13 cellular contexts compared by ENCODE assay signal in genomic region chr3:66029014-66029413, GRCh38. TPM values are rescaled to one million over a fixed set of nuclear protein-coding genes. Genes with fewer than 3 reads are reported as not detected.
DNase-seq lines count a peak whose midpoint lies in the region; ATAC-seq and TF ChIP-seq lines count a peak whose summit lies in the region.
"Had no signal": no experiment of that assay in that cellular context is flagged by ENCODE, and none has a peak within 500 bp of the region (broad histone marks: within the 10 kb centered on the region; RNA-seq: fewer than 3 reads in every experiment).

No MANE protein-coding gene starts in this region.

- H3K27me3 ChIP-seq in endodermal cell (ENCODE audit: control insufficient read depth, insufficient read depth, low read length, poor library complexity, severe bottlenecking), result no peaks in the 10 kb centered on the region
- H3K27me3 ChIP-seq in PC-9 (ENCODE audit: insufficient read depth, low read depth), result no peaks in the 10 kb centered on the region
- no peaks in the 10 kb centered on the region for H3K27me3 ChIP-seq in CD8-positive, alpha-beta T cell (ENCODE audit: insufficient read depth, low read length)

- intact Hi-C loops in mucosa of descending colon (cut with DNase I, micrococcal nuclease), result no loop called here
- intact Hi-C loops in PC-9 (cut with micrococcal nuclease; ENCODE audit: unreplicated experiment), result no loop called here
- intact Hi-C loops in CD8-positive, alpha-beta T cell (cut with DNase I, micrococcal nuclease), result no loop called here

- no peaks in the 10 kb centered on the region for H3K4me1 ChIP-seq in endodermal cell (ENCODE audit: control insufficient read depth, insufficient read depth, low read length)
- H3K4me1 ChIP-seq in mucosa of descending colon (ENCODE audit: low read depth), result no peaks in the 10 kb centered on the region
- peaks cover 1% of the 10 kb centered on the region; the same call in 1 of the 2 replicates for H3K4me1 ChIP-seq in PC-9 (replicated peaks; ENCODE audit: insufficient read depth)
- H3K4me1 ChIP-seq in CD8-positive, alpha-beta T cell (ENCODE audit: insufficient read depth, low read length), result no peaks in the 10 kb centered on the region
- H3K4me1 ChIP-seq: Caco-2, HAP-1 had no signal

- POLR2A ChIA-PET in PC-9 (lab: Charles Lee; ENCODE audit: unreplicated experiment), result no interaction called here
- POLR2A ChIA-PET in CD8-positive, alpha-beta T cell (lab: Charles Lee), result no interaction called here

- no peaks in the 10 kb centered on the region for H3K9me3 Mint-ChIP-seq in endodermal cell
- H3K9me3 Mint-ChIP-seq in stimulated activated memory B cell treated with anti-CD40 and anti-IgM and Interleukin-4, amounts not matched to agents 10 μg/mL and 1 μg/mL and 100 μg/mL, for 72 hours, result peaks cover 3% of the 10 kb centered on the region
- H3K9me3 Mint-ChIP-seq in CD8-positive, alpha-beta T cell, result no peaks in the 10 kb centered on the region

- no TSS peak for BruUV-seq in PC-9 (replicated peaks; lab: Mats Ljungman, UMichigan)

- H3K27ac ChIP-seq in endodermal cell (ENCODE audit: low read depth, low read length), result no peak overlapping the region
- no peak overlapping the region for H3K27ac ChIP-seq in PC-9
- H3K27ac ChIP-seq in CD8-positive, alpha-beta T cell (ENCODE audit: low read depth, low read length), result no peak overlapping the region

- no peak overlapping the region for H2AFZ ChIP-seq in PC-9

- ATAC-seq in mucosa of descending colon, result peak; percentile 88
- peak; percentile 8 for ATAC-seq in stimulated activated memory B cell treated with anti-CD40 and anti-IgM and Interleukin-4, amounts not matched to agents 10 μg/mL and 1 μg/mL and 100 μg/mL, for 72 hours
- ATAC-seq in CD8-positive, alpha-beta T cell, result no peak

- H3K9me3 ChIP-seq in endodermal cell (ENCODE audit: control insufficient read depth, low read length), result no peaks in the 10 kb centered on the region
- H3K9me3 ChIP-seq in mucosa of descending colon, result no peaks in the 10 kb centered on the region
- H3K9me3 ChIP-seq in PC-9 (ENCODE audit: insufficient read depth, low read depth), result no peaks in the 10 kb centered on the region
- H3K9me3 ChIP-seq in CD8-positive, alpha-beta T cell (ENCODE audit: low read length), result no peaks in the 10 kb centered on the region
- H3K9me3 ChIP-seq: Caco-2, HAP-1 had no signal

- H3K36me3 ChIP-seq in endodermal cell (ENCODE audit: control insufficient read depth, insufficient read depth, low read length) (no peaks in the 10 kb centered on the region), mucosa of descending colon (ENCODE audit: low read depth) (no peaks in the 10 kb centered on the region), PC-9 (ENCODE audit: low read depth) (no peaks in the 10 kb centered on the region)
- no peaks in the 10 kb centered on the region for H3K36me3 ChIP-seq in CD8-positive, alpha-beta T cell (ENCODE audit: insufficient read depth, low read length)
- H3K36me3 ChIP-seq: HAP-1 had no signal

- no peak overlapping the region for H3K9ac ChIP-seq in endodermal cell (ENCODE audit: extremely low read depth, low read length, poor library complexity, severe bottlenecking)

- H3K27me3 Mint-ChIP-seq in endodermal cell (ENCODE audit: insufficient read depth), result no peaks in the 10 kb centered on the region
- no peaks in the 10 kb centered on the region for H3K27me3 Mint-ChIP-seq in stimulated activated memory B cell treated with anti-CD40 and anti-IgM and Interleukin-4, amounts not matched to agents 10 μg/mL and 1 μg/mL and 100 μg/mL, for 72 hours
- H3K27me3 Mint-ChIP-seq in CD8-positive, alpha-beta T cell (ENCODE audit: low read depth), result peaks cover 5% of the 10 kb centered on the region

- 75% methylated on average over 4 to 5 of the region's 5 CpGs for WGBS in endodermal cell (ENCODE audit: insufficient coverage in 1 of 2, insufficient read length in 1 of 2), 2 experiments

- H3K9me2 ChIP-seq in PC-9 (ENCODE audit: insufficient read depth), result no peaks in the 10 kb centered on the region

- TF ChIP-seq CTCF in endodermal cell (conservative IDR thresholded peaks at IDR 0.05), result no peak
- TF ChIP-seq CTCF in mucosa of descending colon (IDR thresholded peaks at IDR 0.05), result no peak
- no peak for TF ChIP-seq CTCF in PC-9 (conservative IDR thresholded peaks at IDR 0.05)
- TF ChIP-seq CTCF in CD8-positive, alpha-beta T cell (IDR thresholded peaks at IDR 0.05), result no peak

- peaks cover 5% of the 10 kb centered on the region for H3K4me1 Mint-ChIP-seq in endodermal cell
- H3K4me1 Mint-ChIP-seq in stimulated activated memory B cell treated with anti-CD40 and anti-IgM and Interleukin-4, amounts not matched to agents 10 μg/mL and 1 μg/mL and 100 μg/mL, for 72 hours, result no peaks in the 10 kb centered on the region
- H3K4me1 Mint-ChIP-seq in CD8-positive, alpha-beta T cell (ENCODE audit: low read depth), result no peaks in the 10 kb centered on the region
- H3K4me1 Mint-ChIP-seq: CD4-positive, alpha-beta memory T cell had no signal

- H3K27ac Mint-ChIP-seq in endodermal cell, result no peak overlapping the region
- no peak overlapping the region for H3K27ac Mint-ChIP-seq in stimulated activated memory B cell treated with anti-CD40 and anti-IgM and Interleukin-4, amounts not matched to agents 10 μg/mL and 1 μg/mL and 100 μg/mL, for 72 hours
- no peak overlapping the region for H3K27ac Mint-ChIP-seq in CD8-positive, alpha-beta T cell
- H3K27ac Mint-ChIP-seq: CD4-positive, alpha-beta memory T cell had no signal

- CTCF ChIA-PET in PC-9 (lab: Charles Lee), result no interaction called here
- CTCF ChIA-PET in CD8-positive, alpha-beta T cell (lab: Charles Lee), result no interaction called here

- DNase-seq in endodermal cell, result peak; percentile 2
- no peak for DNase-seq in mucosa of descending colon
- no peak for DNase-seq in PC-9
- DNase-seq in CD8-positive, alpha-beta T cell, result no peak
- DNase-seq in Kasumi-1 (lab: John Stamatoyannopoulos, UW), result no peak
- DNase-seq: C1 segment of cervical spinal cord; Caco-2; CD4-positive, alpha-beta memory T cell; DMS153; DND-41; GOT3 had no signal

- H3K36me3 Mint-ChIP-seq in endodermal cell (ENCODE audit: low read depth), result no peaks in the 10 kb centered on the region
- no peaks in the 10 kb centered on the region for H3K36me3 Mint-ChIP-seq in stimulated activated memory B cell treated with anti-CD40 and anti-IgM and Interleukin-4, amounts not matched to agents 10 μg/mL and 1 μg/mL and 100 μg/mL, for 72 hours
- no peaks in the 10 kb centered on the region for H3K36me3 Mint-ChIP-seq in CD8-positive, alpha-beta T cell
- H3K36me3 Mint-ChIP-seq: CD4-positive, alpha-beta memory T cell had no signal

- H4K20me1 ChIP-seq in PC-9 (ENCODE audit: insufficient read depth), result no peaks in the 10 kb centered on the region

- peaks cover 79% of the 10 kb centered on the region for H3K79me2 ChIP-seq in PC-9 (ENCODE audit: low read depth)

- no peaks in the 10 kb centered on the region for H3F3A ChIP-seq in PC-9 (ENCODE audit: insufficient read depth, low read depth)

- H3K4me3 ChIP-seq in endodermal cell (ENCODE audit: low read length) (no peak overlapping the region), mucosa of descending colon (no peak overlapping the region), PC-9 (no peak overlapping the region)
- no peak overlapping the region for H3K4me3 ChIP-seq in CD8-positive, alpha-beta T cell (ENCODE audit: low read depth, low read length)
- H3K4me3 ChIP-seq: HAP-1 had no signal

- H3K4me2 ChIP-seq in PC-9, result no peak overlapping the region

- no peak overlapping the region for H3K4me3 Mint-ChIP-seq in endodermal cell
- H3K4me3 Mint-ChIP-seq in stimulated activated memory B cell treated with anti-CD40 and anti-IgM and Interleukin-4, amounts not matched to agents 10 μg/mL and 1 μg/mL and 100 μg/mL, for 72 hours, result no peak overlapping the region
- no peak overlapping the region for H3K4me3 Mint-ChIP-seq in CD8-positive, alpha-beta T cell
- H3K4me3 Mint-ChIP-seq: CD4-positive, alpha-beta memory T cell had no signal

RNA-seq across cellular contexts. Expression of gene MAGI1, which starts 9.7 kb away (rescaled TPM):
- total RNA-seq in endodermal cell (10 to 100 TPM; 38.6 to 45.1 TPM), mucosa of descending colon (10 to 100 TPM; 41.9 to 59.6 (median 45.6) TPM), PC-9 (2021) (23.3 and 24.1 TPM in 2 replicates)
- 33.5 TPM for polyA plus RNA-seq in endodermal cell (2013, experiment 1 of 2)
- polyA plus RNA-seq in endodermal cell (2013, experiment 2 of 2), result 28.6 TPM
- total RNA-seq in CD8-positive, alpha-beta T cell, result not detected
- polyA plus RNA-seq: CD4-positive, alpha-beta memory T cell had no signal

Comparison
In these comparisons a context has a peak if more than half of its experiments do, and no peak if none do; other contexts are left out.
1. RNA of gene MAGI1, which starts 9.7 kb away (total RNA-seq): 41.9 to 59.6 TPM in mucosa of descending colon, 38.6 to 45.1 TPM in endodermal cell and 23.3 to 24.1 TPM in PC-9; not detected in CD8-positive, alpha-beta T cell; every median in the first group is over 10 times any median in the second.